Comparison of ENCODE assay signal across 9 cellular contexts in the genomic region with DNA sequence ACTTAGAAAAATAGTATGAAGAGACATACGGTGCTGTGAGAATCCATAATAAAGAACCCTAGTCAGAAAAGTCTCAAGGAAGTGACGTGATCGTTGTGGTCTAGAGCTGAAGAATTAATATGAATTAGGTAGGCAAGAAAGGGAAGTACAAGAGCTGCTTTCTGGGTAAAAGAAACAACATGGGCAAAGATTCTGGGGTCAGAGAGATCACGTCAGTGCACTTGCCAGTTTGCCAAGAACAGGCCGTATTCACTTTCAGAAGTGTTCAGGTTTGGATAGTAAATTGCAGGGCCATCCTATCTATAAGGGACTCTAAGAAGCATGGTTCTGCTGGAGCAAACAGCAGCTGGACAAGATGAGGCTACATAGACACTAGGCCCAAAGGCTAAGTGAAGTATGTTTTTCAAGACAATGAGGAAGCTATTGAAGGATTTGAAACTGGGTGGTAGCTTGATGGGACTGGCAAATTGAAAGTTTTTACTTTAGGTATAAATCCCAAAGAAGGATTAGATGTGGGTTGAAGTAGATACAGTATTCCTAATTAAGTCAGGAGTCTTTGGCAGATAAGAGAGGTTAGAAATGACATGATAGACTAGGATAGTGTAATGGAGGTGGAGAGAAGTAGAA. TPM values are rescaled to one million over a fixed set of nuclear protein-coding genes. Genes with fewer than 3 reads are reported as not detected.
DNase-seq lines count a peak whose midpoint lies in the region; ATAC-seq and TF ChIP-seq lines count a peak whose summit lies in the region.
"Had no signal": no experiment of that assay in that cellular context is flagged by ENCODE, and none has a peak within 500 bp of the region (broad histone marks: within the 10 kb centered on the region; RNA-seq: fewer than 3 reads in every experiment).

No MANE protein-coding gene starts in this region.

- no peak for TF ChIP-seq CTCF in psoas muscle (IDR thresholded peaks at IDR 0.05)

- WGBS in psoas muscle, 3 donors, result 63 to 79% (median 67%) methylated on average over 5 of the region's 5 CpGs

- POLR2A ChIA-PET in HEK293T (lab: Yijun Ruan, JAX), result no interaction called here

- peak overlapping the region; percentile 54 for H3K27ac ChIP-seq in psoas muscle
- H3K27ac ChIP-seq: SJSA1 had no signal

- peak; percentile 19 for ATAC-seq in HG02870 (IDR thresholded peaks at IDR 0.05; ENCODE audit: unreplicated experiment)
- ATAC-seq in psoas muscle, result no peak

- in situ Hi-C loops in ACHN (cut with HindIII; ENCODE audit: low pct_ligation_motif_present, low pct_unique_long_range_greater_than_20kb, low sequenced_read_pairs), result no loop called here

- H3K9me3 ChIP-seq in psoas muscle, result no peaks in the 10 kb centered on the region
- H3K9me3 ChIP-seq: SJSA1 had no signal

- DNase-seq in activated CD8-positive, alpha-beta memory T cell treated with anti-CD3 and anti-CD28 coated beads for 24 hours, result peak; percentile 65
- DNase-seq in activated CD8-positive, alpha-beta memory T cell treated with anti-CD3 and anti-CD28 coated beads, Interleukin-2, amount 50 U/mL, for 48 hours, result no peak
- DNase-seq in T-helper 22 cell (ENCODE audit: low read depth) (peak; percentile 9), psoas muscle (no peak), HEK293T (ENCODE audit: extremely low spot score) (no peak), NCI-H2196 treated with DMSO at 0.1 percent for 48 hours (lab: John Stamatoyannopoulos, UW; ENCODE audit: unreplicated experiment) (no peak), ACHN (no peak)

- CTCF ChIA-PET in HEK293T (lab: Yijun Ruan, JAX), result interaction anchor here (1.0 kb wide), 1 partner anchor 9 kb away, joined by 3 read pairs; no protein-coding TSS in a partner anchor

- H3K4me1 ChIP-seq in psoas muscle, result peaks cover 78% of the 10 kb centered on the region

- intact Hi-C loops in psoas muscle (cut with DNase I), result no loop called here

- peak overlapping the region; percentile 14 for H3K4me3 ChIP-seq in psoas muscle
- H3K4me3 ChIP-seq: SJSA1 had no signal

- peaks cover 0 to 7% of the 10 kb centered on the region in 2 donors for H3K36me3 ChIP-seq in psoas muscle (ENCODE audit: insufficient read depth in 1 of 2, low read depth in 1 of 2)

- no peaks in the 10 kb centered on the region for H3K27me3 ChIP-seq in psoas muscle (ENCODE audit: insufficient read depth in 3 of 3, low read length in 2 of 3)
- H3K27me3 ChIP-seq: SJSA1 had no signal

TF ChIP-seq in HEK293T, 16 proteins besides CTCF, POLR2A, EP300 and RAD21:
- TF ChIP-seq ZNF384 (IDR thresholded peaks at IDR 0.05) (no peak), CTBP1 (IDR thresholded peaks at IDR 0.05; ENCODE audit: borderline replicate concordance) (no peak), ARNT (IDR thresholded peaks at IDR 0.05) (no peak), FOXK2 (IDR thresholded peaks at IDR 0.05) (no peak), PKNOX1 (IDR thresholded peaks at IDR 0.05) (no peak), SUZ12 (IDR thresholded peaks at IDR 0.05) (no peak), HDGF (IDR thresholded peaks at IDR 0.05; ENCODE audit: borderline replicate concordance) (no peak), ELF4 (IDR thresholded peaks at IDR 0.05) (no peak), TARDBP (IDR thresholded peaks at IDR 0.05) (no peak), NFRKB (IDR thresholded peaks at IDR 0.05) (no peak), FOXM1 (IDR thresholded peaks at IDR 0.05; ENCODE audit: borderline replicate concordance) (no peak), SP1 (IDR thresholded peaks at IDR 0.05) (no peak), LEF1 (IDR thresholded peaks at IDR 0.05; ENCODE audit: borderline replicate concordance) (no peak), L3MBTL2 (conservative IDR thresholded peaks at IDR 0.05) (no peak), BHLHE40 (IDR thresholded peaks at IDR 0.05; ENCODE audit: borderline replicate concordance) (no peak), FOXA1 (IDR thresholded peaks at IDR 0.05) (no peak)

RNA-seq across cellular contexts. Expression of gene CHD1, which starts 4.8 kb away (rescaled TPM):
- 10 to 100 TPM in 3 of 4 donors, 1 to 10 TPM in 1; 9.5 to 30.4 (median 24.5) TPM for total RNA-seq in psoas muscle
- 10 to 100 TPM; 10.1 to 13.6 (median 13.4) TPM for polyA plus RNA-seq in psoas muscle

Comparison
In these comparisons a context has a peak if more than half of its experiments do, and no peak if none do; other contexts are left out.
1. DNase-seq: peak in activated CD8-positive, alpha-beta memory T cell treated with anti-CD3 and anti-CD28 coated beads for 24 hours (single experiment) and T-helper 22 cell (single experiment); none in activated CD8-positive, alpha-beta memory T cell treated with anti-CD3 and anti-CD28 coated beads, Interleukin-2, amount 50 U/mL, for 48 hours (single experiment), psoas muscle (0 of 2), HEK293T (single experiment), NCI-H2196 treated with DMSO at 0.1 percent for 48 hours (single experiment) and ACHN (single experiment).